ENCODE assay signal across 8 cellular contexts in genomic region chr5:177310757-177311173, GRCh38. TPM values are rescaled to one million over a fixed set of nuclear protein-coding genes. Genes with fewer than 3 reads are reported as not detected.
A peak's percentile ranks its signal among the peaks of the same experiment; 100 is the strongest.
DNase-seq lines count a peak whose midpoint lies in the region; TF ChIP-seq lines count a peak whose summit lies in the region.

No MANE protein-coding gene starts in this region.

- no peaks in the 10 kb centered on the region for H3K9me3 ChIP-seq in HUES6 (ENCODE audit: control insufficient read depth, insufficient read depth, low read depth, low read length)

- peak; percentile 88 for DNase-seq in SIG-M5 treated with dmso at 0.1 percent for 504 hours (lab: John Stamatoyannopoulos, UW; ENCODE audit: unreplicated experiment)
- no peak for DNase-seq in SIG-M5 (lab: John Stamatoyannopoulos, UW)
- peak; percentile 67 for DNase-seq in SKM-1 treated with dmso at 0.1 percent for 144 hours (lab: John Stamatoyannopoulos, UW; ENCODE audit: unreplicated experiment)
- DNase-seq in fibroblast of pulmonary artery (ENCODE audit: low read depth): peak; percentile 27
- DNase-seq in type B pancreatic cell (ENCODE audit: extremely low spot score, unreplicated experiment): no peak
- no peak for DNase-seq in putamen (ENCODE audit: low spot score)
- no peak for DNase-seq in midbrain (lab: John Stamatoyannopoulos, UW)

- H3K4me1 Mint-ChIP-seq in type B pancreatic cell (ENCODE audit: unreplicated experiment): peaks cover 17% of the 10 kb centered on the region

- no peak overlapping the region for H3K27ac ChIP-seq in HUES6 (ENCODE audit: low read depth, low read length)

- peak overlapping the region; percentile 90 for H3K4me3 Mint-ChIP-seq in type B pancreatic cell

- H3K27me3 ChIP-seq in HUES6 (ENCODE audit: control insufficient read depth, insufficient read depth, low read length): no peaks in the 10 kb centered on the region

- H3K9ac ChIP-seq in HUES6 (ENCODE audit: low read length): peak overlapping the region; percentile 46

- no peaks in the 10 kb centered on the region for H3K9me3 Mint-ChIP-seq in type B pancreatic cell

- peaks cover 19% of the 10 kb centered on the region for H3K4me1 ChIP-seq in HUES6 (ENCODE audit: control insufficient read depth, insufficient read depth, low read length)

- peaks cover 8% of the 10 kb centered on the region for H3K36me3 Mint-ChIP-seq in type B pancreatic cell

- TF ChIP-seq CTCF in fibroblast of pulmonary artery (IDR thresholded peaks at IDR 0.05; ENCODE audit: low read length, missing control alignments): no peak
- no peak for TF ChIP-seq CTCF in type B pancreatic cell (conservative IDR thresholded peaks at IDR 0.05)

- H3K27ac Mint-ChIP-seq in type B pancreatic cell: peak overlapping the region; percentile 81

- H3K27me3 Mint-ChIP-seq in type B pancreatic cell: no peaks in the 10 kb centered on the region

- peaks cover 20% of the 10 kb centered on the region for H3K36me3 ChIP-seq in HUES6 (ENCODE audit: control insufficient read depth, insufficient read depth, low read length)

- H3K4me3 ChIP-seq in HUES6 (ENCODE audit: low read depth, low read length) (peak overlapping the region; percentile 87), fibroblast of pulmonary artery (replicated peaks; ENCODE audit: low read depth, low read length) (peak overlapping the region; percentile 63)

RNA-seq across cellular contexts. Expression of gene MXD3, which starts 0.9 kb away (rescaled TPM):
- 10.2 and 29.5 TPM in 2 replicates for total RNA-seq in type B pancreatic cell (ENCODE audit: low replicate concordance)

RNA-seq across cellular contexts. Expression of gene PRELID1, which starts 7.2 kb away (rescaled TPM):
- 126 and 163 TPM in 2 replicates for total RNA-seq in type B pancreatic cell (ENCODE audit: low replicate concordance)

RNA-seq across cellular contexts. Expression of gene RAB24, which starts 7.2 kb away (rescaled TPM):
- total RNA-seq in type B pancreatic cell (ENCODE audit: low replicate concordance): 42.6 and 46.2 TPM in 2 replicates

RNA-seq across cellular contexts. Expression of gene LMAN2, which starts 40.7 kb away (rescaled TPM):
- total RNA-seq in type B pancreatic cell (ENCODE audit: low replicate concordance): 102 and 129 TPM in 2 replicates

RNA-seq across cellular contexts. Expression of gene RGS14, which starts 47.0 kb away (rescaled TPM):
- total RNA-seq in type B pancreatic cell (ENCODE audit: low replicate concordance): 8.9 and 16.6 TPM in 2 replicates

Comparison
In these comparisons a context has a peak if more than half of its experiments do, and no peak if none do; other contexts are left out.
1. DNase-seq: peak in SIG-M5 treated with dmso at 0.1 percent for 504 hours (single experiment), SKM-1 treated with dmso at 0.1 percent for 144 hours (single experiment) and fibroblast of pulmonary artery (single experiment); none in SIG-M5 (single experiment), type B pancreatic cell (single experiment), putamen (single experiment) and midbrain (single experiment).